ENCODE assay signal across 1 cellular context in genomic region chr4:22882-23281, GRCh38. TPM values are rescaled to one million over a fixed set of nuclear protein-coding genes. Genes with fewer than 3 reads are reported as not detected.
"Had no signal": no experiment of that assay in that cellular context is flagged by ENCODE, and none has a peak within 500 bp of the region (broad histone marks: within the 10 kb centered on the region; RNA-seq: fewer than 3 reads in every experiment).

No MANE protein-coding gene starts in this region.

RNA-seq across cellular contexts. Expression of gene ZNF595, which starts 30.2 kb away (rescaled TPM):
- total RNA-seq: HepG2 had no signal
